In genomic region chr6:43584892-43585570, GRCh38 we compare ENCODE assay signal across 3 cellular contexts.
TF ChIP-seq lines count a peak whose summit lies in the region.

No MANE protein-coding gene starts in this region.

TF ChIP-seq in SK-N-SH treated with all-trans-retinoic acid at 6 μM for 48 hours, 23 proteins besides CTCF, POLR2A, EP300 and RAD21 (continues in another document):
- TF ChIP-seq ZC3H10 (CRISPR knock-in tag; IDR thresholded peaks at IDR 0.05) (no peak), OSR1 (CRISPR knock-in tag; IDR thresholded peaks at IDR 0.05) (no peak), RARB (CRISPR knock-in tag; IDR thresholded peaks at IDR 0.05) (no peak), ZNF70 (CRISPR knock-in tag; IDR thresholded peaks at IDR 0.05) (no peak), ZNF8 (CRISPR knock-in tag; IDR thresholded peaks at IDR 0.05) (no peak), POU6F1 (CRISPR knock-in tag; IDR thresholded peaks at IDR 0.05; ENCODE audit: borderline replicate concordance, low read depth) (no peak), TOX (CRISPR knock-in tag; IDR thresholded peaks at IDR 0.05; ENCODE audit: borderline replicate concordance) (no peak)
- TF ChIP-seq, protein P1, sequence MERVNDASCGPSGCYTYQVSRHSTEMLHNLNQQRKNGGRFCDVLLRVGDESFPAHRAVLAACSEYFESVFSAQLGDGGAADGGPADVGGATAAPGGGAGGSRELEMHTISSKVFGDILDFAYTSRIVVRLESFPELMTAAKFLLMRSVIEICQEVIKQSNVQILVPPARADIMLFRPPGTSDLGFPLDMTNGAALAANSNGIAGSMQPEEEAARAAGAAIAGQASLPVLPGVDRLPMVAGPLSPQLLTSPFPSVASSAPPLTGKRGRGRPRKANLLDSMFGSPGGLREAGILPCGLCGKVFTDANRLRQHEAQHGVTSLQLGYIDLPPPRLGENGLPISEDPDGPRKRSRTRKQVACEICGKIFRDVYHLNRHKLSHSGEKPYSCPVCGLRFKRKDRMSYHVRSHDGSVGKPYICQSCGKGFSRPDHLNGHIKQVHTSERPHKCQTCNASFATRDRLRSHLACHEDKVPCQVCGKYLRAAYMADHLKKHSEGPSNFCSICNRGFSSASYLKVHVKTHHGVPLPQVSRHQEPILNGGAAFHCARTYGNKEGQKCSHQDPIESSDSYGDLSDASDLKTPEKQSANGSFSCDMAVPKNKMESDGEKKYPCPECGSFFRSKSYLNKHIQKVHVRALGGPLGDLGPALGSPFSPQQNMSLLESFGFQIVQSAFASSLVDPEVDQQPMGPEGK (CRISPR knock-in tag; IDR thresholded peaks at IDR 0.05; ENCODE audit: borderline replicate concordance), result no peak
- TF ChIP-seq, protein P2, sequence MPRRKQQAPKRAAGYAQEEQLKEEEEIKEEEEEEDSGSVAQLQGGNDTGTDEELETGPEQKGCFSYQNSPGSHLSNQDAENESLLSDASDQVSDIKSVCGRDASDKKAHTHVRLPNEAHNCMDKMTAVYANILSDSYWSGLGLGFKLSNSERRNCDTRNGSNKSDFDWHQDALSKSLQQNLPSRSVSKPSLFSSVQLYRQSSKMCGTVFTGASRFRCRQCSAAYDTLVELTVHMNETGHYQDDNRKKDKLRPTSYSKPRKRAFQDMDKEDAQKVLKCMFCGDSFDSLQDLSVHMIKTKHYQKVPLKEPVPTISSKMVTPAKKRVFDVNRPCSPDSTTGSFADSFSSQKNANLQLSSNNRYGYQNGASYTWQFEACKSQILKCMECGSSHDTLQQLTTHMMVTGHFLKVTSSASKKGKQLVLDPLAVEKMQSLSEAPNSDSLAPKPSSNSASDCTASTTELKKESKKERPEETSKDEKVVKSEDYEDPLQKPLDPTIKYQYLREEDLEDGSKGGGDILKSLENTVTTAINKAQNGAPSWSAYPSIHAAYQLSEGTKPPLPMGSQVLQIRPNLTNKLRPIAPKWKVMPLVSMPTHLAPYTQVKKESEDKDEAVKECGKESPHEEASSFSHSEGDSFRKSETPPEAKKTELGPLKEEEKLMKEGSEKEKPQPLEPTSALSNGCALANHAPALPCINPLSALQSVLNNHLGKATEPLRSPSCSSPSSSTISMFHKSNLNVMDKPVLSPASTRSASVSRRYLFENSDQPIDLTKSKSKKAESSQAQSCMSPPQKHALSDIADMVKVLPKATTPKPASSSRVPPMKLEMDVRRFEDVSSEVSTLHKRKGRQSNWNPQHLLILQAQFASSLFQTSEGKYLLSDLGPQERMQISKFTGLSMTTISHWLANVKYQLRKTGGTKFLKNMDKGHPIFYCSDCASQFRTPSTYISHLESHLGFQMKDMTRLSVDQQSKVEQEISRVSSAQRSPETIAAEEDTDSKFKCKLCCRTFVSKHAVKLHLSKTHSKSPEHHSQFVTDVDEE (CRISPR knock-in tag; IDR thresholded peaks at IDR 0.05), result no peak

TF ChIP-seq in SK-N-SH, 30 proteins besides CTCF, POLR2A, EP300 and RAD21:
- TF ChIP-seq TCF12 (IDR thresholded peaks at IDR 0.05) (no peak), JUND (IDR thresholded peaks at IDR 0.05) (no peak), RXRA (IDR thresholded peaks at IDR 0.05; ENCODE audit: borderline replicate concordance, low read depth) (no peak), YY1 (IDR thresholded peaks at IDR 0.05; ENCODE audit: low read depth) (no peak), RCOR1 (IDR thresholded peaks at IDR 0.05; ENCODE audit: low read length) (no peak), GATA2 (CRISPR knock-in tag; IDR thresholded peaks at IDR 0.05) (no peak), SMC3 (IDR thresholded peaks at IDR 0.05; ENCODE audit: low read depth, low read length) (no peak)

TF ChIP-seq in IMR-90, 13 proteins besides CTCF, POLR2A, EP300 and RAD21:
- TF ChIP-seq, protein P3, sequence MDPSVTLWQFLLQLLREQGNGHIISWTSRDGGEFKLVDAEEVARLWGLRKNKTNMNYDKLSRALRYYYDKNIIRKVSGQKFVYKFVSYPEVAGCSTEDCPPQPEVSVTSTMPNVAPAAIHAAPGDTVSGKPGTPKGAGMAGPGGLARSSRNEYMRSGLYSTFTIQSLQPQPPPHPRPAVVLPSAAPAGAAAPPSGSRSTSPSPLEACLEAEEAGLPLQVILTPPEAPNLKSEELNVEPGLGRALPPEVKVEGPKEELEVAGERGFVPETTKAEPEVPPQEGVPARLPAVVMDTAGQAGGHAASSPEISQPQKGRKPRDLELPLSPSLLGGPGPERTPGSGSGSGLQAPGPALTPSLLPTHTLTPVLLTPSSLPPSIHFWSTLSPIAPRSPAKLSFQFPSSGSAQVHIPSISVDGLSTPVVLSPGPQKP (IDR thresholded peaks at IDR 0.05; ENCODE audit: borderline replicate concordance, low read depth, low read length), result no peak
- TF ChIP-seq, protein P4, sequence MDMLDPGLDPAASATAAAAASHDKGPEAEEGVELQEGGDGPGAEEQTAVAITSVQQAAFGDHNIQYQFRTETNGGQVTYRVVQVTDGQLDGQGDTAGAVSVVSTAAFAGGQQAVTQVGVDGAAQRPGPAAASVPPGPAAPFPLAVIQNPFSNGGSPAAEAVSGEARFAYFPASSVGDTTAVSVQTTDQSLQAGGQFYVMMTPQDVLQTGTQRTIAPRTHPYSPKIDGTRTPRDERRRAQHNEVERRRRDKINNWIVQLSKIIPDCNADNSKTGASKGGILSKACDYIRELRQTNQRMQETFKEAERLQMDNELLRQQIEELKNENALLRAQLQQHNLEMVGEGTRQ (IDR thresholded peaks at IDR 0.05; ENCODE audit: low read depth, low read length), result no peak
- no peak for TF ChIP-seq RCOR1 (IDR thresholded peaks at IDR 0.05; ENCODE audit: insufficient replicate concordance, low read length)
